ENCODE assay signal across 8 cellular contexts in the genomic region with DNA sequence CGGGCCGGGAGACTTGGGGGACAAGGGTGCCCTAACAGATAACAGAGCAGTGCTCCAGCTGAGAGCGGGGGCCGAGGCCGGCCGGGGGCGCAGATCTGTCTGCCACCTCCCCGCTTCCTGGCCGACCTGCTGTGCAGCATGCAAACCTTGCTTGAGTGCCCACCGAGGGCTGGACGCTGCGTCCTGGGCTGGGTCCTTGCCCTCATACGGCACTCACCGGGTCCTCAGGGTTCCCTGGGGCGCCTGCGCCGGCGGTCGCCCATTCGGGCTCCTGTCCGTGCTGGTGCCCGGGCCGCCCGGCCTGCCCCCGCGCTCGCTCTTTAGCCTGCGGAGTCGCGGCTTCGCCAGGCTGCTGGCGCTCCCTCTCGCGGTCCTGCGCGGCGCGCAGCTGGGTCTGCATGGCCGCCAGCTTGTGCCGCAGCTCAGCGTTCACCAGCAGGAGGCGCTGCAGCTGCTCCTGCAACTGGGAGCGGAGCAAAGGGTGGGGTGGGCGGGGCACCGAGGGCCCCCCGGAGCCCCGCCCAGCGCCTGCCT. TPM values are rescaled to one million over a fixed set of nuclear protein-coding genes. Genes with fewer than 3 reads are reported as not detected.
DNase-seq lines count a peak whose midpoint lies in the region; ATAC-seq and TF ChIP-seq lines count a peak whose summit lies in the region.

No MANE protein-coding gene starts in this region.

- H3K36me3 ChIP-seq in BLaER1 treated with 17β-estradiol and CSF1 and Interleukin-3, amounts not matched to agents 10 nM and 100 nM: peaks cover 37 to 44% (median 38%) of the 10 kb centered on the region in 11 experiments
- H3K36me3 ChIP-seq in NT2/D1 (ENCODE audit: insufficient read depth, insufficient read length, low read length): peaks cover 40% of the 10 kb centered on the region

- TF ChIP-seq POLR2A in GM19193 (IDR thresholded peaks at IDR 0.05; ENCODE audit: extremely low read depth, insufficient read depth, insufficient read length): peak; percentile 36
- TF ChIP-seq POLR2A in erythroblast (IDR thresholded peaks at IDR 0.05; ENCODE audit: low read length): no peak

- DNase-seq in NT2/D1 (ENCODE audit: low read depth, low spot score) (peak; percentile 85), activated T-cell treated with anti-CD3 and anti-CD28 coated beads for 48 hours (ENCODE audit: low read depth) (peak; percentile 94), erythroblast (lab: John Stamatoyannopoulos, UW) (peak; percentile 96 to 99), myocyte (ENCODE audit: low read depth) (peak; percentile 95)
- DNase-seq in stimulated activated CD8-positive, alpha-beta memory T cell treated with anti-CD3 and anti-CD28 coated beads, Interleukin-7, amount 100 ng/mL, for 24 hours (ENCODE audit: low read depth): peak; percentile 78

- H3K4me1 ChIP-seq in BLaER1 treated with 17β-estradiol and CSF1 and Interleukin-3, amounts not matched to agents 10 nM and 100 nM: peaks cover 61 to 82% (median 73%) of the 10 kb centered on the region in 10 experiments
- H3K4me1 ChIP-seq in NT2/D1 (ENCODE audit: insufficient read depth, insufficient read length): peaks cover 19% of the 10 kb centered on the region

- H3K27me3 ChIP-seq in BLaER1 treated with 17β-estradiol and CSF1 and Interleukin-3, amounts not matched to agents 10 nM and 100 nM: no peaks in the 10 kb centered on the region
- H3K27me3 ChIP-seq in NT2/D1 (ENCODE audit: insufficient read depth, insufficient read length): peaks cover 16% of the 10 kb centered on the region

- peaks cover 11 to 48% (median 39%) of the 10 kb centered on the region in 11 experiments; a peak in 20 of 22 replicates for H4K20me1 ChIP-seq in BLaER1 treated with 17β-estradiol and CSF1 and Interleukin-3, amounts not matched to agents 10 nM and 100 nM

- peak overlapping the region; percentile 56 to 71 (median 62) for H3K4me3 ChIP-seq in BLaER1 treated with 17β-estradiol and CSF1 and Interleukin-3, amounts not matched to agents 10 nM and 100 nM
- H3K4me3 ChIP-seq in NT2/D1 (ENCODE audit: insufficient read length, low read depth): peak overlapping the region; percentile 41

- peak overlapping the region; percentile 60 to 86 (median 76) for H3K27ac ChIP-seq in BLaER1 treated with 17β-estradiol and CSF1 and Interleukin-3, amounts not matched to agents 10 nM and 100 nM

- H3K4me2 ChIP-seq in BLaER1 treated with 17β-estradiol and CSF1 and Interleukin-3, amounts not matched to agents 10 nM and 100 nM: peak overlapping the region; percentile 92 to 100 (median 99)

- ATAC-seq in HG03442 (IDR thresholded peaks at IDR 0.05; ENCODE audit: unreplicated experiment): peak; percentile 49

- peak overlapping the region; percentile 69 to 90 (median 79) for H3K9ac ChIP-seq in BLaER1 treated with 17β-estradiol and CSF1 and Interleukin-3, amounts not matched to agents 10 nM and 100 nM
- peak overlapping the region; percentile 75 for H3K9ac ChIP-seq in NT2/D1 (ENCODE audit: insufficient read length, low read depth)

- H3K9me3 ChIP-seq in BLaER1 treated with 17β-estradiol and CSF1 and Interleukin-3, amounts not matched to agents 10 nM and 100 nM (replicated peaks in 1 of 11): no peaks in the 10 kb centered on the region
- no peaks in the 10 kb centered on the region for H3K9me3 ChIP-seq in NT2/D1 (ENCODE audit: insufficient read depth, low read length)

RNA-seq across cellular contexts. Expression of a gene that starts 1.0 kb away (rescaled TPM):
- total RNA-seq in myocyte: 11.0 and 20.1 TPM in 2 replicates
- polyA plus RNA-seq in myocyte (2012): 6.3 TPM

RNA-seq across cellular contexts. Expression of a gene that starts 3.1 kb away (rescaled TPM):
- 0.05 and 0.19 TPM in 2 replicates for total RNA-seq in myocyte
- 0.26 TPM for polyA plus RNA-seq in myocyte (2012)

RNA-seq across cellular contexts. Expression of a gene that starts 20.0 kb away (rescaled TPM):
- 13.9 and 15.6 TPM in 2 replicates for total RNA-seq in myocyte
- 8.8 TPM for polyA plus RNA-seq in myocyte (2012)

RNA-seq across cellular contexts. Expression of a gene that starts 36.0 kb away (rescaled TPM):
- 86.1 and 89.3 TPM in 2 replicates for total RNA-seq in myocyte
- polyA plus RNA-seq in myocyte (2012): 147 TPM

Comparison
In these comparisons a context has a peak if more than half of its experiments do, and no peak if none do; other contexts are left out.
1. Peak in every context shown above with its lines: DNase-seq, ATAC-seq, H3K4me3 ChIP-seq and H3K27ac ChIP-seq.